ENCODE assay signal across 22 cellular contexts in genomic region chr10:127012071-127012768, GRCh38.
DNase-seq lines count a peak whose midpoint lies in the region; FAIRE-seq and TF ChIP-seq lines count a peak whose summit lies in the region.
"Had no signal": no experiment of that assay in that cellular context is flagged by ENCODE, and none has a peak within 500 bp of the region (broad histone marks: within the 10 kb centered on the region; RNA-seq: fewer than 3 reads in every experiment).

No MANE protein-coding gene starts in this region.

- H3K27me3 ChIP-seq in Peyer's patch (no peaks in the 10 kb centered on the region), H1 (replicated peaks in 1 of 4; ENCODE audit: control insufficient read depth in 3 of 4, extremely low read depth in 1 of 4, insufficient read depth in 3 of 4, low read length in 3 of 4) (no peaks in the 10 kb centered on the region), mesenchymal stem cell (ENCODE audit: control insufficient read depth in 1 of 2, insufficient read depth in 1 of 2, low read length in 2 of 2) (no peaks in the 10 kb centered on the region)
- H3K27me3 ChIP-seq: ascending aorta, BE2C, tibial artery had no signal

- no peak overlapping the region for H2BK120ac ChIP-seq in H1 (replicated peaks; ENCODE audit: low read depth, low read length)
- H2BK120ac ChIP-seq in mesenchymal stem cell (ENCODE audit: low read depth, low read length): no peak overlapping the region

- H4K5ac ChIP-seq in H1 (ENCODE audit: insufficient read length, low read depth, low read length): no peak overlapping the region

- no peak for TF ChIP-seq EP300 in H1 (IDR thresholded peaks at IDR 0.05; ENCODE audit: borderline replicate concordance in 1 of 2, low read depth in 2 of 2, low read length in 2 of 2)

- TF ChIP-seq POLR2A in Peyer's patch (IDR thresholded peaks at IDR 0.05) (no peak), H1 (IDR thresholded peaks at IDR 0.05; ENCODE audit: control extremely low read depth in 1 of 2, low read depth in 2 of 2, low read length in 2 of 2) (no peak)

- CTCF ChIA-PET in H1 (lab: Charles Lee; ENCODE audit: partially characterized antibody): no interaction called here

- no peak for TF ChIP-seq CTCF in Peyer's patch (IDR thresholded peaks at IDR 0.05)
- TF ChIP-seq CTCF in H1 (IDR thresholded peaks at IDR 0.05; ENCODE audit: control extremely low read depth in 1 of 3, insufficient read depth in 1 of 3, low read depth in 1 of 3, low read length in 3 of 3): no peak

- H3K9me3 ChIP-seq in Peyer's patch: no peaks in the 10 kb centered on the region
- H3K9me3 ChIP-seq in H1 (ENCODE audit: insufficient read depth in 2 of 2, low read depth in 1 of 2, low read length in 1 of 2): no peaks in the 10 kb centered on the region
- H3K9me3 ChIP-seq in mesenchymal stem cell (ENCODE audit: control insufficient read depth, low read length): no peaks in the 10 kb centered on the region
- H3K9me3 ChIP-seq: ascending aorta, BE2C, HAP-1, mucosa of descending colon, SK-N-SH, tibial artery had no signal

- H3K18ac ChIP-seq in H1 (ENCODE audit: extremely low read depth, low read length): no peak overlapping the region
- H3K18ac ChIP-seq in mesenchymal stem cell (ENCODE audit: low read depth in 1 of 2, low read length in 2 of 2): no peak overlapping the region

- H3K4ac ChIP-seq in H1 (replicated peaks; ENCODE audit: insufficient read length, low read depth, low read length) (no peak overlapping the region), mesenchymal stem cell (ENCODE audit: low read depth in 1 of 2, low read length in 2 of 2) (no peak overlapping the region)

- no peak for TF ChIP-seq RAD21 in H1 (IDR thresholded peaks at IDR 0.05 in 1 of 2, conservative IDR thresholded peaks at IDR 0.05 in 1 of 2; ENCODE audit: low read depth in 2 of 2, low read length in 2 of 2)

- no peak overlapping the region; the same call in 1 of the 2 replicates for H4K8ac ChIP-seq in H1 (ENCODE audit: extremely low read depth, insufficient read depth, low read length)
- H4K8ac ChIP-seq in mesenchymal stem cell (ENCODE audit: low read length): no peak overlapping the region

- H2BK15ac ChIP-seq in H1 (ENCODE audit: low read length): no peak overlapping the region
- H2BK15ac ChIP-seq in mesenchymal stem cell (ENCODE audit: low read depth, poor library complexity, severe bottlenecking): no peak overlapping the region

- WGBS in H1 (ENCODE audit: extremely low coverage in 1 of 2, insufficient coverage in 1 of 2, insufficient read length in 1 of 2, insufficient replicate concordance in 2 of 2, low coverage in 1 of 2, low lambda C conversion rate in 2 of 2, missing lambda C conversion rate in 1 of 2), 2 experiments: 91% methylated on average over 24 of the region's 24 CpGs; no CpG with 5 or more reads in 1 of the 2 experiments
- WGBS in mesenchymal stem cell: 91% methylated on average over 24 of the region's 24 CpGs

- peaks cover 4% of the 10 kb centered on the region; the same call in 1 of the 2 replicates for H3K79me1 ChIP-seq in H1 (ENCODE audit: low read depth, low read length)
- peaks cover 25% of the 10 kb centered on the region for H3K79me1 ChIP-seq in mesenchymal stem cell (replicated peaks; ENCODE audit: low read length, poor library complexity, severe bottlenecking)

- H2BK12ac ChIP-seq in H1 (ENCODE audit: low read depth, low read length) (no peak overlapping the region), mesenchymal stem cell (ENCODE audit: low read length in 2 of 2) (no peak overlapping the region)

- H2AFZ ChIP-seq in H1 (ENCODE audit: low read length): no peak overlapping the region
- H2AFZ ChIP-seq in mesenchymal stem cell (ENCODE audit: low read depth, low read length): no peak overlapping the region

- peaks cover 0 to 16% (median 2%) of the 10 kb centered on the region in 4 donors for H3K4me1 ChIP-seq in Peyer's patch
- H3K4me1 ChIP-seq in H1 (replicated peaks in 1 of 4; ENCODE audit: control insufficient read depth in 3 of 4, insufficient read depth in 4 of 4, low read length in 3 of 4): peaks cover 0 to 3% (median 0%) of the 10 kb centered on the region in 4 experiments; a peak in 2 of 7 replicates
- H3K4me1 ChIP-seq in mesenchymal stem cell (ENCODE audit: control insufficient read depth, insufficient read depth, low read depth, low read length): no peaks in the 10 kb centered on the region
- H3K4me1 ChIP-seq: BE2C, HAP-1 had no signal

- H2AK5ac ChIP-seq in H1 (ENCODE audit: low read depth, low read length) (no peak overlapping the region), mesenchymal stem cell (ENCODE audit: low read length, severe bottlenecking) (no peak overlapping the region)

- peak overlapping the region in 1 of 4 donors; percentile 25 for H3K4me3 ChIP-seq in Peyer's patch
- no peak overlapping the region for H3K4me3 ChIP-seq in H1 (ENCODE audit: extremely low read depth in 1 of 4, insufficient read depth in 2 of 4, low read depth in 3 of 4, low read length in 4 of 4)
- no peak overlapping the region for H3K4me3 ChIP-seq in mesenchymal stem cell (ENCODE audit: insufficient read depth in 1 of 2, low read depth in 1 of 2, low read length in 2 of 2)
- H3K4me3 ChIP-seq: HAP-1, mucosa of descending colon, tibial artery had no signal

- H3K23ac ChIP-seq in H1 (ENCODE audit: insufficient read length) (no peak overlapping the region), mesenchymal stem cell (ENCODE audit: low read length in 2 of 2) (no peak overlapping the region)

- no peak overlapping the region for H3K4me2 ChIP-seq in H1 (ENCODE audit: insufficient read depth in 1 of 2, low read depth in 2 of 2, low read length in 2 of 2)
- no peak overlapping the region for H3K4me2 ChIP-seq in mesenchymal stem cell (ENCODE audit: low read length, poor library complexity, severe bottlenecking)
- H3K4me2 ChIP-seq: SK-N-SH had no signal

- DNase-seq in Peyer's patch (no peak), H1 (ENCODE audit: low read depth in 1 of 2, low spot score in 2 of 2) (no peak), medulla oblongata (ENCODE audit: extremely low spot score) (peak; percentile 16), Ammon's horn (ENCODE audit: low spot score) (no peak), ACHN (no peak), NCI-H1092 (lab: John Stamatoyannopoulos, UW) (no peak), mesenchymal stem cell (no peak)
- DNase-seq: activated CD8-positive, alpha-beta memory T cell treated with anti-CD3 and anti-CD28 coated beads for 24 hours; activated T-cell treated with anti-CD3 and anti-CD28 coated beads, Interleukin-2, amount 50 U/mL, for 48 hours; BE2C; NCI-H1436 treated with DMSO at 0.1 percent for 48 hours; NCI-H748 treated with DMSO at 0.1 percent for 48 hours; SK-N-SH; stimulated activated CD4-positive, alpha-beta T cell treated with anti-CD3 and anti-CD28 coated beads, Interleukin-15, amount 100 ng/mL, for 24 hours; stimulated activated naive B cell treated with anti-CD40 and anti-IgM and Interleukin-4, amounts not matched to agents 10 μg/mL and 1 μg/mL and 100 μg/mL, for 72 hours; T-helper 9 cell had no signal

- H2BK5ac ChIP-seq in H1 (ENCODE audit: low read depth, low read length) (peak overlapping the region; percentile 49; the same call in 1 of the 2 replicates), mesenchymal stem cell (ENCODE audit: low read depth, low read length, poor library complexity, severe bottlenecking) (no peak overlapping the region)

- H2BK20ac ChIP-seq in H1 (ENCODE audit: low read length): no peak overlapping the region

- H4K20me1 ChIP-seq in H1 (replicated peaks in 1 of 2; ENCODE audit: control insufficient read depth in 1 of 2, insufficient read depth in 2 of 2, low read length in 2 of 2): peaks cover 0 to 16% of the 10 kb centered on the region in 2 experiments

- H3K9ac ChIP-seq in H1 (replicated peaks in 1 of 4; ENCODE audit: extremely low read depth in 1 of 4, low read depth in 3 of 4, low read length in 3 of 4) (no peak overlapping the region), mesenchymal stem cell (ENCODE audit: low read length) (no peak overlapping the region)
- H3K9ac ChIP-seq: SK-N-SH had no signal

- H3K27ac ChIP-seq in Peyer's patch (peak overlapping the region in 3 of 4 donors; percentile 46 to 84 (median 83)), H1 (ENCODE audit: low read depth, low read length) (no peak overlapping the region), mesenchymal stem cell (ENCODE audit: low read length, poor library complexity, severe bottlenecking) (no peak overlapping the region)
- H3K27ac ChIP-seq: tibial artery had no signal

- H3K36me3 ChIP-seq in Peyer's patch (peaks cover 0 to 20% (median 0%) of the 10 kb centered on the region in 3 donors), H1 (ENCODE audit: control insufficient read depth in 2 of 4, insufficient read depth in 4 of 4, low read length in 3 of 4) (peaks cover 0 to 18% (median 5%) of the 10 kb centered on the region in 4 experiments; a peak in 5 of 8 replicates), mesenchymal stem cell (ENCODE audit: control insufficient read depth in 1 of 2, insufficient read depth in 2 of 2, low read depth in 1 of 2, low read length in 2 of 2) (peaks cover 48 to 91% of the 10 kb centered on the region in 2 experiments)
- H3K36me3 ChIP-seq: BE2C, HAP-1 had no signal

- in situ Hi-C loops in ACHN (cut with HindIII; ENCODE audit: low pct_ligation_motif_present, low pct_unique_long_range_greater_than_20kb, low sequenced_read_pairs): no loop called here

- peaks cover 9% of the 10 kb centered on the region for H3K23me2 ChIP-seq in H1 (ENCODE audit: low read depth, low read length)

- no peaks in the 10 kb centered on the region for H3K79me2 ChIP-seq in H1 (ENCODE audit: control insufficient read depth in 1 of 2, insufficient read depth in 2 of 2, low read length in 2 of 2)

- H4K91ac ChIP-seq in H1 (replicated peaks; ENCODE audit: insufficient read length, low read length): no peak overlapping the region
- H4K91ac ChIP-seq in mesenchymal stem cell (ENCODE audit: low read length): no peak overlapping the region

- H3K14ac ChIP-seq in H1 (ENCODE audit: insufficient read length) (no peak overlapping the region), mesenchymal stem cell (ENCODE audit: low read length in 2 of 2) (no peak overlapping the region)

- POLR2A ChIA-PET in H1 (lab: Charles Lee; ENCODE audit: partially characterized antibody): no interaction called here

- H3K56ac ChIP-seq in H1 (replicated peaks; ENCODE audit: insufficient read length, low read depth, low read length): no peak overlapping the region

- FAIRE-seq in H1 (lab: Jason Lieb, UNC): no peak
- FAIRE-seq: colon, G401.6 had no signal

TF ChIP-seq in H1, 55 proteins besides CTCF, POLR2A, EP300 and RAD21 (continues in another document):
- TF ChIP-seq SP1 (IDR thresholded peaks at IDR 0.05; ENCODE audit: low read depth, low read length) (no peak), CBX5 (IDR thresholded peaks at IDR 0.05; ENCODE audit: low read depth, low read length) (no peak), SAP30 (IDR thresholded peaks at IDR 0.05; ENCODE audit: insufficient read depth, insufficient replicate concordance, low read length) (no peak), SP2 (IDR thresholded peaks at IDR 0.05; ENCODE audit: low read length) (no peak), CHD2 (IDR thresholded peaks at IDR 0.05; ENCODE audit: low read length) (no peak), MAX (IDR thresholded peaks at IDR 0.05) (no peak), KDM5A (IDR thresholded peaks at IDR 0.05; ENCODE audit: low read length) (no peak)

Comparison
In these comparisons a context has a peak if more than half of its experiments do, and no peak if none do; other contexts are left out.
1. H3K27ac ChIP-seq: peak in Peyer's patch (3 of 4); none in H1 (single experiment) and mesenchymal stem cell (single experiment).